Comparison of ENCODE assay signal across 14 cellular contexts in the genomic region with DNA sequence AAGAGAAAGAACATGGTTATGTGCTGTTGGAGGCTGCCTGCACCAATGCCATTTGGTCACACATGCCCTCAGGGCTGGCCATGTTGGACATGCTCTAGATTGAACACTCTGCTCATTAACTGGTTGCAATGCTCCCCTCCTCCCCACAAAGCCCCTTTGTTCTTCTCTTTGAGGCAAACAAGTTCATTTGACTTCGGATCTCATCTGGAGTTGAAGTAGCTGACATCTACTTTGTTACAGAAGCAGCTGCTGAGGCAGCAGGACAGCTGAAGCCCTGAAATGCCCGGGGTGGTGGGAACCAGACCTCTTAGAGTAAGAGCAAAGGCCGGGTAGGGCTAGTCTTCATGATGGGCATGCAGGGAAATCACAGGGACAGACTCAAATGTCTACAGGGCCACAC.
DNase-seq lines count a peak whose midpoint lies in the region; ATAC-seq and TF ChIP-seq lines count a peak whose summit lies in the region.
"Had no signal": no experiment of that assay in that cellular context is flagged by ENCODE, and none has a peak within 500 bp of the region (broad histone marks: within the 10 kb centered on the region; RNA-seq: fewer than 3 reads in every experiment).

No MANE protein-coding gene starts in this region.

- peak overlapping the region; percentile 81 for H3K27ac ChIP-seq in endodermal cell (ENCODE audit: low read depth, low read length)
- H3K27ac ChIP-seq: BLaER1 treated with 17β-estradiol and CSF1 and Interleukin-3, amounts not matched to agents 10 nM and 100 nM had no signal

- no peak overlapping the region for H3K9ac ChIP-seq in endodermal cell (ENCODE audit: extremely low read depth, low read length, poor library complexity, severe bottlenecking)
- H3K9ac ChIP-seq: BLaER1 treated with 17β-estradiol and CSF1 and Interleukin-3, amounts not matched to agents 10 nM and 100 nM had no signal

- WGBS in endodermal cell (ENCODE audit: insufficient coverage in 1 of 2, insufficient read length in 1 of 2), 2 experiments: 85 to 86% methylated on average over 3 of the region's 3 CpGs

- DNase-seq in NCI-H526 (lab: John Stamatoyannopoulos, UW) (peak; percentile 12 to 31), NCI-H526 treated with DMSO at 0.1 percent for 48 hours (lab: John Stamatoyannopoulos, UW) (no peak), endodermal cell (no peak), medulla oblongata (ENCODE audit: extremely low spot score) (peak; percentile 65), superior temporal gyrus (ENCODE audit: extremely low spot score) (peak; percentile 62), GM03348 (ENCODE audit: low spot score) (no peak)
- DNase-seq: 8988T, DMS 273 treated with DMSO at 0.1 percent for 48 hours, NCI-H1048, NCI-H1436 treated with DMSO at 0.1 percent for 48 hours, NCI-H2081 treated with DMSO at 0.1 percent for 48 hours had no signal

- no peaks in the 10 kb centered on the region for H3K27me3 ChIP-seq in endodermal cell (ENCODE audit: control insufficient read depth, insufficient read depth, low read length, poor library complexity, severe bottlenecking)
- H3K27me3 ChIP-seq: BLaER1 treated with 17β-estradiol and CSF1 and Interleukin-3, amounts not matched to agents 10 nM and 100 nM had no signal

- H3K27me3 Mint-ChIP-seq in endodermal cell (ENCODE audit: insufficient read depth): peaks cover 2% of the 10 kb centered on the region

- no peak for ATAC-seq in GM19023 (IDR thresholded peaks at IDR 0.05; ENCODE audit: unreplicated experiment)
- ATAC-seq in HG02588 (IDR thresholded peaks at IDR 0.05; ENCODE audit: unreplicated experiment): no peak

- H3K9me3 Mint-ChIP-seq in endodermal cell: no peaks in the 10 kb centered on the region

- H3K4me3 Mint-ChIP-seq in endodermal cell: no peak overlapping the region

- TF ChIP-seq CTCF in endodermal cell (conservative IDR thresholded peaks at IDR 0.05): no peak

- no peaks in the 10 kb centered on the region for H3K36me3 ChIP-seq in endodermal cell (ENCODE audit: control insufficient read depth, insufficient read depth, low read length)

- no peaks in the 10 kb centered on the region for H3K4me1 Mint-ChIP-seq in endodermal cell

- no peaks in the 10 kb centered on the region for H3K4me1 ChIP-seq in endodermal cell (ENCODE audit: control insufficient read depth, insufficient read depth, low read length)

- H3K9me3 ChIP-seq in endodermal cell (ENCODE audit: control insufficient read depth, low read length): no peaks in the 10 kb centered on the region

- H3K4me3 ChIP-seq in endodermal cell (ENCODE audit: low read length): no peak overlapping the region
- H3K4me3 ChIP-seq: BLaER1 treated with 17β-estradiol and CSF1 and Interleukin-3, amounts not matched to agents 10 nM and 100 nM had no signal

- H3K36me3 Mint-ChIP-seq in endodermal cell (ENCODE audit: low read depth): no peaks in the 10 kb centered on the region

- H3K27ac Mint-ChIP-seq in endodermal cell: no peak overlapping the region

Comparison
In these comparisons a context has a peak if more than half of its experiments do, and no peak if none do; other contexts are left out.
1. DNase-seq: peak in NCI-H526 (2 of 2), medulla oblongata (single experiment) and superior temporal gyrus (single experiment); none in NCI-H526 treated with DMSO at 0.1 percent for 48 hours (single experiment), endodermal cell (single experiment) and GM03348 (single experiment).